Comparison of ENCODE assay signal across 34 cellular contexts in genomic region chrX:1221296-1221845, GRCh38. TPM values are rescaled to one million over a fixed set of nuclear protein-coding genes. Genes with fewer than 3 reads are reported as not detected.
"Had no signal": no experiment of that assay in that cellular context is flagged by ENCODE, and none has a peak within 500 bp of the region (broad histone marks: within the 10 kb centered on the region; RNA-seq: fewer than 3 reads in every experiment).

No MANE protein-coding gene starts in this region.

- H3K27ac ChIP-seq: VCaP had no signal

- ATAC-seq: activated CD8-positive, alpha-beta T cell treated with anti-CD3 and anti-CD28 coated beads, Interleukin-2, amount 10 ng/mL, durations not matched to agents 7 days and 5 days; activated naive CD8-positive, alpha-beta T cell treated with anti-CD3 and anti-CD28 coated beads, Interleukin-2, amount 50 U/mL, for 24 hours; K562; Panc1; SK-N-SH treated with all-trans-retinoic acid at 6 μM for 48 hours had no signal

- H3K4me1 Mint-ChIP-seq: activated B cell treated with CpG ODN at 0.5 μM for 24 hours, brain had no signal

- DNase-seq: activated B cell treated with CpG ODN at 0.5 μM for 24 hours; activated CD4-positive, alpha-beta T cell treated with anti-CD3 and anti-CD28 coated beads for 4 hours; activated CD4-positive, alpha-beta T cell treated with anti-CD3 and anti-CD28 coated beads, Interleukin-2, amount 50 U/mL, for 4 hours; activated CD4-positive, CD25-positive, alpha-beta regulatory T cell treated with anti-CD3 and anti-CD28 coated beads, Interleukin-2, amount 50 U/mL, for 72 hours; activated CD8-positive, alpha-beta T cell treated with anti-CD3 and anti-CD28 coated beads, Interleukin-2, amount 10 ng/mL, durations not matched to agents 7 days and 5 days; activated naive CD4-positive, alpha-beta T cell treated with anti-CD3 and anti-CD28 coated beads, Interleukin-2, amount 10 ng/mL, durations not matched to agents 7 days and 5 days; activated naive CD8-positive, alpha-beta T cell treated with anti-CD3 and anti-CD28 coated beads, Interleukin-2, amount 50 U/mL, for 24 hours; activated T-cell treated with anti-CD3 and anti-CD28 coated beads, Interleukin-2, amount 50 U/mL, for 24 hours; anterior cingulate cortex; central memory CD4-positive, alpha-beta T cell; NCI-H1092 treated with DMSO at 0.1 percent for 48 hours; NCI-H1417; NCI-H146; NCI-H187; NCI-H2029 treated with DMSO at 0.1 percent for 48 hours; NCI-H226; NCI-H446 treated with DMSO at 0.1 percent for 48 hours; NCI-H524 treated with DMSO at 0.1 percent for 48 hours; SIG-M5; SW 1271; T-helper 1 cell; T-helper 2 cell; T-helper 9 cell had no signal

- H3K36me3 Mint-ChIP-seq: activated naive CD8-positive, alpha-beta T cell; brain had no signal

- H3K27me3 Mint-ChIP-seq: activated naive CD8-positive, alpha-beta T cell; brain had no signal

- H3K4me3 ChIP-seq: K562 had no signal

- FAIRE-seq: bronchial epithelial cell, K562 had no signal

- H3K4me3 Mint-ChIP-seq: activated B cell treated with CpG ODN at 0.5 μM for 24 hours; activated CD8-positive, alpha-beta T cell treated with anti-CD3 and anti-CD28 coated beads, Interleukin-2, amount 10 ng/mL, durations not matched to agents 7 days and 5 days; activated naive CD4-positive, alpha-beta T cell treated with anti-CD3 and anti-CD28 coated beads, Interleukin-2, amount 10 ng/mL, durations not matched to agents 7 days and 5 days; activated naive CD8-positive, alpha-beta T cell; activated naive CD8-positive, alpha-beta T cell treated with anti-CD3 and anti-CD28 coated beads, Interleukin-2, amount 50 U/mL, for 24 hours; activated T-cell treated with anti-CD3 and anti-CD28 coated beads, Interleukin-2, amount 50 U/mL, for 24 hours; brain had no signal

- H3K27ac Mint-ChIP-seq: activated B cell treated with CpG ODN at 0.5 μM for 24 hours; activated CD8-positive, alpha-beta T cell treated with anti-CD3 and anti-CD28 coated beads, Interleukin-2, amount 10 ng/mL, durations not matched to agents 7 days and 5 days; activated naive CD4-positive, alpha-beta T cell treated with anti-CD3 and anti-CD28 coated beads, Interleukin-2, amount 10 ng/mL, durations not matched to agents 7 days and 5 days; activated naive CD8-positive, alpha-beta T cell; activated naive CD8-positive, alpha-beta T cell treated with anti-CD3 and anti-CD28 coated beads, Interleukin-2, amount 50 U/mL, for 24 hours; activated T-cell treated with anti-CD3 and anti-CD28 coated beads, Interleukin-2, amount 50 U/mL, for 24 hours; activated T-helper 2 cell treated with anti-CD3 and anti-CD28 coated beads, Interferon-gamma antibody, Interleukin-2, Interleukin-4, amounts not matched to agents 10 μg/mL and 5 μg/mL and 100 μg/mL, durations not matched to agents 14 hours and 24 hours and 36 hours; brain had no signal

RNA-seq across cellular contexts. Expression of gene CRLF2, which starts 8.9 kb away (rescaled TPM):
- total RNA-seq: activated B cell treated with CpG ODN at 0.5 μM for 24 hours, bronchial epithelial cell, cerebellum, K562, RPMI7951 had no signal
- polyA plus RNA-seq: K562 had no signal

RNA-seq across cellular contexts. Expression of gene CSF2RA, which starts 47.2 kb away (rescaled TPM):
- total RNA-seq: activated B cell treated with CpG ODN at 0.5 μM for 24 hours; activated CD8-positive, alpha-beta T cell treated with anti-CD3 and anti-CD28 coated beads, Interleukin-2, amount 10 ng/mL, durations not matched to agents 7 days and 5 days; bronchial epithelial cell; K562; M059J had no signal
- polyA plus RNA-seq: K562 had no signal
